1 cellular context compared by ENCODE assay signal in the genomic region with DNA sequence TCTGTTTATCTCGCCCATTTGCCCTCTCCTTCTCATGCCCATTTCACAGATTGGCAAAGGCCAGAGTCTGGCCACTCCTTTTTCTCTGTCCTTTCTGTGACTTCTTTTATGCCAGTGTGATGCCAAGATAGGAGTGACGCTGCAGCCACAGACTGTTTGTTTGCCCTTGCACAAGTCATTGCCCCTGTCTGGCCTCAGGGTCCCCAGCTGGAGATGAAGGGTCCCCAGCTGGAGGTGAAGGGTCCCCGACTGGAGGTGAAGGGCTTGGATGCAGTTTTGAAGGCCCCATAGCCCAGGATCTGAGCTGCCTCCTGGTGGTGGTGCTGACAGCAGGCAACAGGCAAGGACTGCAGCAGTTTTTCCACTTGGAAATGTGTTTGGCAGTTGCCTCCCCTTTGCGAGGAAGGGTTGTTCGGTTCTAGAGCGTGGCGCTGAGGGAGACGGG.
TF ChIP-seq lines count a peak whose summit lies in the region.

No MANE protein-coding gene starts in this region.

TF ChIP-seq in WTC11, 78 proteins besides CTCF, POLR2A, EP300 and RAD21:
- TF ChIP-seq, protein P1, sequence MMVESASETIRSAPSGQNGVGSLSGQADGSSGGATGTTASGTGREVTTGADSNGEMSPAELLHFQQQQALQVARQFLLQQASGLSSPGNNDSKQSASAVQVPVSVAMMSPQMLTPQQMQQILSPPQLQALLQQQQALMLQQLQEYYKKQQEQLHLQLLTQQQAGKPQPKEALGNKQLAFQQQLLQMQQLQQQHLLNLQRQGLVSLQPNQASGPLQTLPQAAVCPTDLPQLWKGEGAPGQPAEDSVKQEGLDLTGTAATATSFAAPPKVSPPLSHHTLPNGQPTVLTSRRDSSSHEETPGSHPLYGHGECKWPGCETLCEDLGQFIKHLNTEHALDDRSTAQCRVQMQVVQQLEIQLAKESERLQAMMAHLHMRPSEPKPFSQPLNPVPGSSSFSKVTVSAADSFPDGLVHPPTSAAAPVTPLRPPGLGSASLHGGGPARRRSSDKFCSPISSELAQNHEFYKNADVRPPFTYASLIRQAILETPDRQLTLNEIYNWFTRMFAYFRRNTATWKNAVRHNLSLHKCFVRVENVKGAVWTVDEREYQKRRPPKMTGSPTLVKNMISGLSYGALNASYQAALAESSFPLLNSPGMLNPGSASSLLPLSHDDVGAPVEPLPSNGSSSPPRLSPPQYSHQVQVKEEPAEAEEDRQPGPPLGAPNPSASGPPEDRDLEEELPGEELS (CRISPR knock-in tag; IDR thresholded peaks at IDR 0.05): no peak
- no peak for TF ChIP-seq ZNF219 (CRISPR knock-in tag; IDR thresholded peaks at IDR 0.05; ENCODE audit: borderline replicate concordance)
- TF ChIP-seq TEAD4 (CRISPR knock-in tag; IDR thresholded peaks at IDR 0.05): no peak
- no peak for TF ChIP-seq RELA (CRISPR knock-in tag; IDR thresholded peaks at IDR 0.05; ENCODE audit: borderline replicate concordance)
- no peak for TF ChIP-seq ZNF416 (CRISPR knock-in tag; IDR thresholded peaks at IDR 0.05)
- TF ChIP-seq, protein P2, sequence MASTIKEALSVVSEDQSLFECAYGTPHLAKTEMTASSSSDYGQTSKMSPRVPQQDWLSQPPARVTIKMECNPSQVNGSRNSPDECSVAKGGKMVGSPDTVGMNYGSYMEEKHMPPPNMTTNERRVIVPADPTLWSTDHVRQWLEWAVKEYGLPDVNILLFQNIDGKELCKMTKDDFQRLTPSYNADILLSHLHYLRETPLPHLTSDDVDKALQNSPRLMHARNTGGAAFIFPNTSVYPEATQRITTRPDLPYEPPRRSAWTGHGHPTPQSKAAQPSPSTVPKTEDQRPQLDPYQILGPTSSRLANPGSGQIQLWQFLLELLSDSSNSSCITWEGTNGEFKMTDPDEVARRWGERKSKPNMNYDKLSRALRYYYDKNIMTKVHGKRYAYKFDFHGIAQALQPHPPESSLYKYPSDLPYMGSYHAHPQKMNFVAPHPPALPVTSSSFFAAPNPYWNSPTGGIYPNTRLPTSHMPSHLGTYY (CRISPR knock-in tag; IDR thresholded peaks at IDR 0.05): no peak
- TF ChIP-seq NFATC4 (CRISPR knock-in tag; IDR thresholded peaks at IDR 0.05): no peak
- no peak for TF ChIP-seq TEAD1 (CRISPR knock-in tag; IDR thresholded peaks at IDR 0.05)
- TF ChIP-seq, protein P3, sequence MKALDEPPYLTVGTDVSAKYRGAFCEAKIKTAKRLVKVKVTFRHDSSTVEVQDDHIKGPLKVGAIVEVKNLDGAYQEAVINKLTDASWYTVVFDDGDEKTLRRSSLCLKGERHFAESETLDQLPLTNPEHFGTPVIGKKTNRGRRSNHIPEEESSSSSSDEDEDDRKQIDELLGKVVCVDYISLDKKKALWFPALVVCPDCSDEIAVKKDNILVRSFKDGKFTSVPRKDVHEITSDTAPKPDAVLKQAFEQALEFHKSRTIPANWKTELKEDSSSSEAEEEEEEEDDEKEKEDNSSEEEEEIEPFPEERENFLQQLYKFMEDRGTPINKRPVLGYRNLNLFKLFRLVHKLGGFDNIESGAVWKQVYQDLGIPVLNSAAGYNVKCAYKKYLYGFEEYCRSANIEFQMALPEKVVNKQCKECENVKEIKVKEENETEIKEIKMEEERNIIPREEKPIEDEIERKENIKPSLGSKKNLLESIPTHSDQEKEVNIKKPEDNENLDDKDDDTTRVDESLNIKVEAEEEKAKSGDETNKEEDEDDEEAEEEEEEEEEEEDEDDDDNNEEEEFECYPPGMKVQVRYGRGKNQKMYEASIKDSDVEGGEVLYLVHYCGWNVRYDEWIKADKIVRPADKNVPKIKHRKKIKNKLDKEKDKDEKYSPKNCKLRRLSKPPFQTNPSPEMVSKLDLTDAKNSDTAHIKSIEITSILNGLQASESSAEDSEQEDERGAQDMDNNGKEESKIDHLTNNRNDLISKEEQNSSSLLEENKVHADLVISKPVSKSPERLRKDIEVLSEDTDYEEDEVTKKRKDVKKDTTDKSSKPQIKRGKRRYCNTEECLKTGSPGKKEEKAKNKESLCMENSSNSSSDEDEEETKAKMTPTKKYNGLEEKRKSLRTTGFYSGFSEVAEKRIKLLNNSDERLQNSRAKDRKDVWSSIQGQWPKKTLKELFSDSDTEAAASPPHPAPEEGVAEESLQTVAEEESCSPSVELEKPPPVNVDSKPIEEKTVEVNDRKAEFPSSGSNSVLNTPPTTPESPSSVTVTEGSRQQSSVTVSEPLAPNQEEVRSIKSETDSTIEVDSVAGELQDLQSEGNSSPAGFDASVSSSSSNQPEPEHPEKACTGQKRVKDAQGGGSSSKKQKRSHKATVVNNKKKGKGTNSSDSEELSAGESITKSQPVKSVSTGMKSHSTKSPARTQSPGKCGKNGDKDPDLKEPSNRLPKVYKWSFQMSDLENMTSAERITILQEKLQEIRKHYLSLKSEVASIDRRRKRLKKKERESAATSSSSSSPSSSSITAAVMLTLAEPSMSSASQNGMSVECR (CRISPR knock-in tag; IDR thresholded peaks at IDR 0.05; ENCODE audit: borderline replicate concordance): no peak
- TF ChIP-seq TCF7 (CRISPR knock-in tag; IDR thresholded peaks at IDR 0.05; ENCODE audit: low read depth): no peak
- TF ChIP-seq, protein P4, sequence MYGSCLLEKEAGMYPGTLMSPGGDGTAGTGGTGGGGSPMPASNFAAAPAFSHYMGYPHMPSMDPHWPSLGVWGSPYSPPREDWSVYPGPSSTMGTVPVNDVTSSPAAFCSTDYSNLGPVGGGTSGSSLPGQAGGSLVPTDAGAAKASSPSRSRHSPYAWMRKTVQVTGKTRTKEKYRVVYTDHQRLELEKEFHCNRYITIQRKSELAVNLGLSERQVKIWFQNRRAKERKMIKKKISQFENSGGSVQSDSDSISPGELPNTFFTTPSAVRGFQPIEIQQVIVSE (CRISPR knock-in tag; IDR thresholded peaks at IDR 0.05; ENCODE audit: borderline replicate concordance): no peak
- no peak for TF ChIP-seq JUN (CRISPR knock-in tag; IDR thresholded peaks at IDR 0.05)
- TF ChIP-seq, protein P5, sequence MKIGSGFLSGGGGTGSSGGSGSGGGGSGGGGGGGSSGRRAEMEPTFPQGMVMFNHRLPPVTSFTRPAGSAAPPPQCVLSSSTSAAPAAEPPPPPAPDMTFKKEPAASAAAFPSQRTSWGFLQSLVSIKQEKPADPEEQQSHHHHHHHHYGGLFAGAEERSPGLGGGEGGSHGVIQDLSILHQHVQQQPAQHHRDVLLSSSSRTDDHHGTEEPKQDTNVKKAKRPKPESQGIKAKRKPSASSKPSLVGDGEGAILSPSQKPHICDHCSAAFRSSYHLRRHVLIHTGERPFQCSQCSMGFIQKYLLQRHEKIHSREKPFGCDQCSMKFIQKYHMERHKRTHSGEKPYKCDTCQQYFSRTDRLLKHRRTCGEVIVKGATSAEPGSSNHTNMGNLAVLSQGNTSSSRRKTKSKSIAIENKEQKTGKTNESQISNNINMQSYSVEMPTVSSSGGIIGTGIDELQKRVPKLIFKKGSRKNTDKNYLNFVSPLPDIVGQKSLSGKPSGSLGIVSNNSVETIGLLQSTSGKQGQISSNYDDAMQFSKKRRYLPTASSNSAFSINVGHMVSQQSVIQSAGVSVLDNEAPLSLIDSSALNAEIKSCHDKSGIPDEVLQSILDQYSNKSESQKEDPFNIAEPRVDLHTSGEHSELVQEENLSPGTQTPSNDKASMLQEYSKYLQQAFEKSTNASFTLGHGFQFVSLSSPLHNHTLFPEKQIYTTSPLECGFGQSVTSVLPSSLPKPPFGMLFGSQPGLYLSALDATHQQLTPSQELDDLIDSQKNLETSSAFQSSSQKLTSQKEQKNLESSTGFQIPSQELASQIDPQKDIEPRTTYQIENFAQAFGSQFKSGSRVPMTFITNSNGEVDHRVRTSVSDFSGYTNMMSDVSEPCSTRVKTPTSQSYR (CRISPR knock-in tag; IDR thresholded peaks at IDR 0.05): no peak
- TF ChIP-seq ATF1 (CRISPR knock-in tag; IDR thresholded peaks at IDR 0.05): no peak
- TF ChIP-seq, protein P6, sequence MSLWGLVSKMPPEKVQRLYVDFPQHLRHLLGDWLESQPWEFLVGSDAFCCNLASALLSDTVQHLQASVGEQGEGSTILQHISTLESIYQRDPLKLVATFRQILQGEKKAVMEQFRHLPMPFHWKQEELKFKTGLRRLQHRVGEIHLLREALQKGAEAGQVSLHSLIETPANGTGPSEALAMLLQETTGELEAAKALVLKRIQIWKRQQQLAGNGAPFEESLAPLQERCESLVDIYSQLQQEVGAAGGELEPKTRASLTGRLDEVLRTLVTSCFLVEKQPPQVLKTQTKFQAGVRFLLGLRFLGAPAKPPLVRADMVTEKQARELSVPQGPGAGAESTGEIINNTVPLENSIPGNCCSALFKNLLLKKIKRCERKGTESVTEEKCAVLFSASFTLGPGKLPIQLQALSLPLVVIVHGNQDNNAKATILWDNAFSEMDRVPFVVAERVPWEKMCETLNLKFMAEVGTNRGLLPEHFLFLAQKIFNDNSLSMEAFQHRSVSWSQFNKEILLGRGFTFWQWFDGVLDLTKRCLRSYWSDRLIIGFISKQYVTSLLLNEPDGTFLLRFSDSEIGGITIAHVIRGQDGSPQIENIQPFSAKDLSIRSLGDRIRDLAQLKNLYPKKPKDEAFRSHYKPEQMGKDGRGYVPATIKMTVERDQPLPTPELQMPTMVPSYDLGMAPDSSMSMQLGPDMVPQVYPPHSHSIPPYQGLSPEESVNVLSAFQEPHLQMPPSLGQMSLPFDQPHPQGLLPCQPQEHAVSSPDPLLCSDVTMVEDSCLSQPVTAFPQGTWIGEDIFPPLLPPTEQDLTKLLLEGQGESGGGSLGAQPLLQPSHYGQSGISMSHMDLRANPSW (CRISPR knock-in tag; conservative IDR thresholded peaks at IDR 0.05; ENCODE audit: low read depth): no peak
- no peak for TF ChIP-seq PRRX2 (CRISPR knock-in tag; IDR thresholded peaks at IDR 0.05)
- TF ChIP-seq, protein P7, sequence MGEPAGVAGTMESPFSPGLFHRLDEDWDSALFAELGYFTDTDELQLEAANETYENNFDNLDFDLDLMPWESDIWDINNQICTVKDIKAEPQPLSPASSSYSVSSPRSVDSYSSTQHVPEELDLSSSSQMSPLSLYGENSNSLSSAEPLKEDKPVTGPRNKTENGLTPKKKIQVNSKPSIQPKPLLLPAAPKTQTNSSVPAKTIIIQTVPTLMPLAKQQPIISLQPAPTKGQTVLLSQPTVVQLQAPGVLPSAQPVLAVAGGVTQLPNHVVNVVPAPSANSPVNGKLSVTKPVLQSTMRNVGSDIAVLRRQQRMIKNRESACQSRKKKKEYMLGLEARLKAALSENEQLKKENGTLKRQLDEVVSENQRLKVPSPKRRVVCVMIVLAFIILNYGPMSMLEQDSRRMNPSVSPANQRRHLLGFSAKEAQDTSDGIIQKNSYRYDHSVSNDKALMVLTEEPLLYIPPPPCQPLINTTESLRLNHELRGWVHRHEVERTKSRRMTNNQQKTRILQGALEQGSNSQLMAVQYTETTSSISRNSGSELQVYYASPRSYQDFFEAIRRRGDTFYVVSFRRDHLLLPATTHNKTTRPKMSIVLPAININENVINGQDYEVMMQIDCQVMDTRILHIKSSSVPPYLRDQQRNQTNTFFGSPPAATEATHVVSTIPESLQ (CRISPR knock-in tag; IDR thresholded peaks at IDR 0.05): no peak
- TF ChIP-seq, protein P8, sequence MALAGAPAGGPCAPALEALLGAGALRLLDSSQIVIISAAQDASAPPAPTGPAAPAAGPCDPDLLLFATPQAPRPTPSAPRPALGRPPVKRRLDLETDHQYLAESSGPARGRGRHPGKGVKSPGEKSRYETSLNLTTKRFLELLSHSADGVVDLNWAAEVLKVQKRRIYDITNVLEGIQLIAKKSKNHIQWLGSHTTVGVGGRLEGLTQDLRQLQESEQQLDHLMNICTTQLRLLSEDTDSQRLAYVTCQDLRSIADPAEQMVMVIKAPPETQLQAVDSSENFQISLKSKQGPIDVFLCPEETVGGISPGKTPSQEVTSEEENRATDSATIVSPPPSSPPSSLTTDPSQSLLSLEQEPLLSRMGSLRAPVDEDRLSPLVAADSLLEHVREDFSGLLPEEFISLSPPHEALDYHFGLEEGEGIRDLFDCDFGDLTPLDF (CRISPR knock-in tag; IDR thresholded peaks at IDR 0.05): no peak
- no peak for TF ChIP-seq GABPB1 (CRISPR knock-in tag; IDR thresholded peaks at IDR 0.05)
